18 cellular contexts compared by ENCODE assay signal in the genomic region with DNA sequence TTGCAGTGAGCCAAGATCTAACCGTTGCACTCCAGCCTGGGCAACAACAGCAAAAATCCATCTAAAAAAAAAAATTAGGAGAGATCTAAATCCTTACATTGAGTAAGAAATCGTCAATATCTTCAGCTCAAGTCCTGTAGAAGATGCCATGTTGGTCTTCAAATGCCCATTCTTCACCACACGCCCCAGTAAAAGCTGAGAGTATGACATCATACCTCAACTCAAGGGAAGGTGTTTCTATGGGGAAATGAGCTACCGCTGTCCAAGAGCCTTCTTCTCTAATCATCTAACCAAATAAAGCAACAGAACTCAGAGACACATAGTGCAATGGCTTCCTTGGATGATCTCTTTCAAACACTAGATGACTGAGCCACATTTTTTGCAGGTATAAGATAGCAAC. TPM values are rescaled to one million over a fixed set of nuclear protein-coding genes. Genes with fewer than 3 reads are reported as not detected.
"Had no signal": no experiment of that assay in that cellular context is flagged by ENCODE, and none has a peak within 500 bp of the region (broad histone marks: within the 10 kb centered on the region; RNA-seq: fewer than 3 reads in every experiment).

No MANE protein-coding gene starts in this region.

- H3K27me3 Mint-ChIP-seq: activated naive CD8-positive, alpha-beta T cell treated with anti-CD3 and anti-CD28 coated beads, Interleukin-2, amount 10 ng/mL, durations not matched to agents 7 days and 5 days; central memory CD8-positive, alpha-beta T cell had no signal

- H3K36me3 Mint-ChIP-seq: activated naive CD8-positive, alpha-beta T cell treated with anti-CD3 and anti-CD28 coated beads, Interleukin-2, amount 10 ng/mL, durations not matched to agents 7 days and 5 days had no signal

- H3K4me3 Mint-ChIP-seq: activated naive CD8-positive, alpha-beta T cell treated with anti-CD3 and anti-CD28 coated beads, Interleukin-2, amount 10 ng/mL, durations not matched to agents 7 days and 5 days; activated T-cell treated with anti-CD3 and anti-CD28 coated beads, Interleukin-2, amount 50 U/mL, for 4 hours; central memory CD8-positive, alpha-beta T cell; nephron had no signal

- DNase-seq: activated gamma-delta T cell; activated naive CD8-positive, alpha-beta T cell treated with anti-CD3 and anti-CD28 coated beads, Interleukin-2, amount 10 ng/mL, durations not matched to agents 7 days and 5 days; activated T-cell treated with anti-CD3 and anti-CD28 coated beads, Interleukin-2, amount 50 U/mL, for 4 hours; anterior cingulate cortex; brain microvascular endothelial cell; foreskin fibroblast; glutamatergic neuron; hypothalamus; left ventricle myocardium superior; mesenchymal stem cell; nucleus accumbens; stimulated activated CD4-positive, alpha-beta T cell treated with anti-CD3 and anti-CD28 coated beads, Interleukin-2, amount 100 ng/mL, for 48 hours; stimulated activated naive CD4-positive, alpha-beta T cell treated with Interleukin-2 at 50 U/mL for 16 hours; trophoblast cell had no signal

- H3K9me3 Mint-ChIP-seq: activated naive CD8-positive, alpha-beta T cell treated with anti-CD3 and anti-CD28 coated beads, Interleukin-2, amount 10 ng/mL, durations not matched to agents 7 days and 5 days; activated T-cell treated with anti-CD3 and anti-CD28 coated beads, Interleukin-2, amount 50 U/mL, for 4 hours; central memory CD8-positive, alpha-beta T cell; nephron had no signal

- H3K27ac Mint-ChIP-seq: activated naive CD8-positive, alpha-beta T cell treated with anti-CD3 and anti-CD28 coated beads, Interleukin-2, amount 10 ng/mL, durations not matched to agents 7 days and 5 days; nephron had no signal

- ATAC-seq: activated T-cell treated with anti-CD3 and anti-CD28 coated beads, Interleukin-2, amount 50 U/mL, for 4 hours; left ventricle myocardium superior had no signal

- FAIRE-seq: endothelial cell of umbilical vein had no signal

RNA-seq across cellular contexts. Expression of a gene that starts 2.5 kb away (rescaled TPM):
- total RNA-seq: endothelial cell of umbilical vein, kidney epithelial cell had no signal
